16 cellular contexts compared by ENCODE assay signal in genomic region chrX:71140440-71140839, GRCh38. TPM values are rescaled to one million over a fixed set of nuclear protein-coding genes. Genes with fewer than 3 reads are reported as not detected.
DNase-seq lines count a peak whose midpoint lies in the region; ATAC-seq lines count a peak whose summit lies in the region.
"Had no signal": no experiment of that assay in that cellular context is flagged by ENCODE, and none has a peak within 500 bp of the region (broad histone marks: within the 10 kb centered on the region; RNA-seq: fewer than 3 reads in every experiment).

No MANE protein-coding gene starts in this region.

- no peaks in the 10 kb centered on the region for H3K79me2 ChIP-seq in trophoblast cell (ENCODE audit: control insufficient read depth, insufficient read depth, low read length, poor library complexity)

- H3K4ac ChIP-seq in trophoblast cell (ENCODE audit: low read depth, low read length) = no peak overlapping the region

- peaks cover 7% of the 10 kb centered on the region for H3K4me1 Mint-ChIP-seq in activated T-cell treated with anti-CD3 and anti-CD28 coated beads, Interleukin-2, amount 50 U/mL, for 24 hours (ENCODE audit: low read depth)
- peaks cover 13% of the 10 kb centered on the region for H3K4me1 Mint-ChIP-seq in activated CD8-positive, alpha-beta T cell treated with anti-CD3 and anti-CD28 coated beads, Interleukin-2, amount 10 ng/mL, durations not matched to agents 7 days and 5 days (ENCODE audit: low read depth)

- POLR2A ChIA-PET in activated CD8-positive, alpha-beta T cell treated with anti-CD3 and anti-CD28 coated beads, Interleukin-2, amount 10 ng/mL, durations not matched to agents 7 days and 5 days (lab: Charles Lee) = no interaction called here

- H4K8ac ChIP-seq in trophoblast cell (ENCODE audit: low read depth, low read length) = no peak overlapping the region

- no peak overlapping the region for H3K4me2 ChIP-seq in trophoblast cell (ENCODE audit: low read length)
- H3K4me2 ChIP-seq: BLaER1, GM23338 had no signal

- H3K36me3 ChIP-seq in trophoblast cell (ENCODE audit: control insufficient read depth in 1 of 2, insufficient read depth in 2 of 2, low read length in 2 of 2) = peaks cover 42 to 54% of the 10 kb centered on the region in 2 experiments

- H4K12ac ChIP-seq in trophoblast cell (ENCODE audit: low read depth, low read length) = no peak overlapping the region

- H2BK120ac ChIP-seq in trophoblast cell (ENCODE audit: insufficient read depth, low read length, poor library complexity) = no peak overlapping the region

- H3K4me3 Mint-ChIP-seq in activated T-cell treated with anti-CD3 and anti-CD28 coated beads, Interleukin-2, amount 50 U/mL, for 24 hours = no peak overlapping the region
- no peak overlapping the region for H3K4me3 Mint-ChIP-seq in activated CD8-positive, alpha-beta T cell treated with anti-CD3 and anti-CD28 coated beads, Interleukin-2, amount 10 ng/mL, durations not matched to agents 7 days and 5 days
- H3K4me3 Mint-ChIP-seq: CD4-positive, CD25-positive, alpha-beta regulatory T cell; GM23338 had no signal

- no peak overlapping the region for H4K91ac ChIP-seq in trophoblast cell (ENCODE audit: low read depth, low read length)

- no CpG with 5 or more reads among the region's 6 CpGs for WGBS in trophoblast cell (ENCODE audit: extremely low coverage, insufficient coverage, insufficient read length)

- no peaks in the 10 kb centered on the region for H3K9me3 Mint-ChIP-seq in activated T-cell treated with anti-CD3 and anti-CD28 coated beads, Interleukin-2, amount 50 U/mL, for 24 hours
- no peaks in the 10 kb centered on the region for H3K9me3 Mint-ChIP-seq in activated CD8-positive, alpha-beta T cell treated with anti-CD3 and anti-CD28 coated beads, Interleukin-2, amount 10 ng/mL, durations not matched to agents 7 days and 5 days (ENCODE audit: insufficient read depth)
- H3K9me3 Mint-ChIP-seq: GM23338 had no signal

- H2BK12ac ChIP-seq in trophoblast cell (ENCODE audit: low read length) = no peak overlapping the region

- no peaks in the 10 kb centered on the region for H3K79me1 ChIP-seq in trophoblast cell (ENCODE audit: low read length)

- peaks cover 61% of the 10 kb centered on the region for H3K36me3 Mint-ChIP-seq in activated T-cell treated with anti-CD3 and anti-CD28 coated beads, Interleukin-2, amount 50 U/mL, for 24 hours (ENCODE audit: low read depth)
- H3K36me3 Mint-ChIP-seq in activated CD8-positive, alpha-beta T cell treated with anti-CD3 and anti-CD28 coated beads, Interleukin-2, amount 10 ng/mL, durations not matched to agents 7 days and 5 days (ENCODE audit: low read depth) = peaks cover 42% of the 10 kb centered on the region

- H3K23ac ChIP-seq in trophoblast cell (ENCODE audit: low read length) = no peak overlapping the region

- CTCF ChIA-PET in activated CD8-positive, alpha-beta T cell treated with anti-CD3 and anti-CD28 coated beads, Interleukin-2, amount 10 ng/mL, durations not matched to agents 7 days and 5 days (lab: Charles Lee) = no interaction called here

- no peak overlapping the region for H2AK5ac ChIP-seq in trophoblast cell (ENCODE audit: low read length)

- no peak overlapping the region for H3K9ac ChIP-seq in trophoblast cell (ENCODE audit: low read length)
- H3K9ac ChIP-seq: BLaER1 had no signal

- no peak overlapping the region for H2AFZ ChIP-seq in trophoblast cell (ENCODE audit: insufficient read depth, low read length, poor library complexity)
- H2AFZ ChIP-seq: GM23338 had no signal

- no peak overlapping the region for H3K14ac ChIP-seq in trophoblast cell (ENCODE audit: low read length)

- H3K27ac Mint-ChIP-seq in activated T-cell treated with anti-CD3 and anti-CD28 coated beads, Interleukin-2, amount 50 U/mL, for 24 hours = peak overlapping the region; percentile 52
- peak overlapping the region; percentile 75 for H3K27ac Mint-ChIP-seq in activated CD8-positive, alpha-beta T cell treated with anti-CD3 and anti-CD28 coated beads, Interleukin-2, amount 10 ng/mL, durations not matched to agents 7 days and 5 days
- H3K27ac Mint-ChIP-seq: GM23338 had no signal

- H3K27me3 Mint-ChIP-seq in activated T-cell treated with anti-CD3 and anti-CD28 coated beads, Interleukin-2, amount 50 U/mL, for 24 hours = peaks cover 33% of the 10 kb centered on the region
- no peaks in the 10 kb centered on the region for H3K27me3 Mint-ChIP-seq in activated CD8-positive, alpha-beta T cell treated with anti-CD3 and anti-CD28 coated beads, Interleukin-2, amount 10 ng/mL, durations not matched to agents 7 days and 5 days (ENCODE audit: low read depth)
- H3K27me3 Mint-ChIP-seq: CD4-positive, CD25-positive, alpha-beta regulatory T cell had no signal

- no peak overlapping the region for H2BK5ac ChIP-seq in trophoblast cell (ENCODE audit: low read depth, low read length, poor library complexity)

- H3K18ac ChIP-seq in trophoblast cell (ENCODE audit: low read length) = peak overlapping the region; percentile 26

- H3K4me1 ChIP-seq in trophoblast cell (ENCODE audit: control insufficient read depth in 1 of 2, insufficient read depth in 2 of 2, low read length in 2 of 2) = peaks cover 2 to 4% of the 10 kb centered on the region in 2 experiments

- ATAC-seq in activated CD8-positive, alpha-beta T cell treated with anti-CD3 and anti-CD28 coated beads, Interleukin-2, amount 10 ng/mL, durations not matched to agents 7 days and 5 days = no peak
- ATAC-seq: GM23338 had no signal

- H3K27ac ChIP-seq in trophoblast cell (ENCODE audit: low read depth, low read length) = no peak overlapping the region
- H3K27ac ChIP-seq: BLaER1, HL-60 had no signal

- H3K9me3 ChIP-seq in trophoblast cell (ENCODE audit: insufficient read depth, low read depth, low read length) = no peaks in the 10 kb centered on the region
- H3K9me3 ChIP-seq: BLaER1 had no signal

- H3K4me3 ChIP-seq in trophoblast cell (ENCODE audit: low read depth, low read length) = no peak overlapping the region
- H3K4me3 ChIP-seq: BLaER1, GM23338 had no signal

- H3K27me3 ChIP-seq in trophoblast cell (ENCODE audit: insufficient read depth, low read length) = no peaks in the 10 kb centered on the region

- DNase-seq in activated T-cell treated with anti-CD3 and anti-CD28 coated beads, Interleukin-2, amount 50 U/mL, for 24 hours = no peak
- no peak for DNase-seq in activated T-cell treated with anti-CD3 and anti-CD28 coated beads, Interleukin-2, amount 50 U/mL, for 1 hour
- no peak for DNase-seq in activated CD8-positive, alpha-beta T cell treated with anti-CD3 and anti-CD28 coated beads, Interleukin-2, amount 10 ng/mL, durations not matched to agents 7 days and 5 days
- no peak for DNase-seq in trophoblast cell
- DNase-seq in DMS114 treated with DMSO at 0.1 percent for 48 hours (lab: John Stamatoyannopoulos, UW; ENCODE audit: unreplicated experiment) = no peak
- DNase-seq in NCI-H748 (lab: John Stamatoyannopoulos, UW; ENCODE audit: unreplicated experiment) = no peak
- DNase-seq: 8988T; AML-193; Calu3; CD4-positive, CD25-positive, alpha-beta regulatory T cell; DMS 273 treated with DMSO at 0.1 percent for 48 hours; DMS79; H7 had no signal

RNA-seq across cellular contexts. Expression of gene NLGN3, which starts 4.2 kb away (rescaled TPM):
- under 1 TPM; 0.74 to 0.83 TPM for total RNA-seq in activated CD8-positive, alpha-beta T cell treated with anti-CD3 and anti-CD28 coated beads, Interleukin-2, amount 10 ng/mL, durations not matched to agents 7 days and 5 days
- 0.83 and 0.90 TPM in 2 replicates for polyA plus RNA-seq in trophoblast cell (2013)

RNA-seq across cellular contexts. Expression of gene MED12, which starts 22.0 kb away (rescaled TPM):
- 10 to 100 TPM; 49.0 to 50.2 TPM for total RNA-seq in activated CD8-positive, alpha-beta T cell treated with anti-CD3 and anti-CD28 coated beads, Interleukin-2, amount 10 ng/mL, durations not matched to agents 7 days and 5 days
- polyA plus RNA-seq in trophoblast cell (2013) = 25.2 and 25.4 TPM in 2 replicates

RNA-seq across cellular contexts. Expression of gene IL2RG, which starts 29.1 kb away (rescaled TPM):
- 100 to 1,000 TPM; 348 to 351 TPM for total RNA-seq in activated CD8-positive, alpha-beta T cell treated with anti-CD3 and anti-CD28 coated beads, Interleukin-2, amount 10 ng/mL, durations not matched to agents 7 days and 5 days
- polyA plus RNA-seq in trophoblast cell (2013) = 0.03 and 0.06 TPM in 2 replicates
- total RNA-seq: GM23338, H7 had no signal

RNA-seq across cellular contexts. Expression of gene CXorf65, which starts 33.9 kb away (rescaled TPM):
- 10 to 100 TPM; 12.7 to 17.6 TPM for total RNA-seq in activated CD8-positive, alpha-beta T cell treated with anti-CD3 and anti-CD28 coated beads, Interleukin-2, amount 10 ng/mL, durations not matched to agents 7 days and 5 days
- 0.08 TPM in 1 of 2 replicates, not detected in the other for polyA plus RNA-seq in trophoblast cell (2013)
- total RNA-seq: Calu3, GM23338 had no signal

RNA-seq across cellular contexts. Expression of gene FOXO4, which starts 44.8 kb away (rescaled TPM):
- total RNA-seq in activated CD8-positive, alpha-beta T cell treated with anti-CD3 and anti-CD28 coated beads, Interleukin-2, amount 10 ng/mL, durations not matched to agents 7 days and 5 days = 10 to 100 TPM; 12.7 to 14.2 TPM
- polyA plus RNA-seq in trophoblast cell (2013) = 39.3 and 43.9 TPM in 2 replicates
